Comparison of ENCODE assay signal across 1 cellular context in the genomic region with DNA sequence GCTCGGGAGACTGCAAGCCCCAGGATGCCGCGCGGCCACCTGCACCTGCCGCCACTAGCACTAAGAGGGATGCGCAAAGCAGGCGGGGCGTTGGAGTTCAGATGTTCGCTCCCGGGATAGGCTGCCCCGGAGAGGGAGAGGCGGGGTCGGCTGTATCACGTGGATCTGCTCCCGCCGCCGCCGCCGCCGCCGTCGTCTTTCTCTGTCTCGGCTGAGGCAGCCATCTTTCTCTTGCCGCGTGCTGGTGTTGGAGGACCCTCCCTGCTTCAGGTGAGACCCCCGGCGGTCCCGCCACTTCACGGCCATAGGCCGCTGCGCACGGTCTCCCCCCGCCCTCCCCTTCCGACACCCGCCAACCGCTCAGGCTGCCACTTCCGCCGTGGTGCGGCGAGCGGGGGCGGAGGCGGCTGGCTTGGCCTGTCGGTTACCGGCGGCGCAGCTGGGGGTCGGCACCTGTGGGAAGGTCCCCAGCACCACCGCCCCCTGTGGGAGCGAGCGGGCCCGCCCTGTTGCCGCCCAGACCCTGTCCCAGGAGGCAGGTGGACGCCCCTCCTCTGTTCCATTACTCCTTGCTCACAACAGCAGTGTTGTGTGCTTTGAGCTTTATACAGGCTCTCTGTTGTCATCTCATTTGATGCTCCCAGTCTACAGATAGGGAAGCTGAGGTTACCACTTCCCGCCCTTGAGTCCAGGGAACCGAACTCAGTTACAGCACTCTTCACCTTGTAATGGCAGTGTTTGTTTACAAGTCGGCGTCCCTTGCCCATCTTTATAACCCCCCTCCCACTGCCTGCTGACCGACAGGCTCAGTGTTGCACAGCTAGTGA.
A peak's percentile ranks its signal among the peaks of the same experiment; 100 is the strongest.
TF ChIP-seq lines count a peak whose summit lies in the region.

A gene (plus strand): TSS at position 186 of the 827 bp plus-strand sequence. CDS start 3,553 bp downstream, outside the sequence.

TF ChIP-seq in K562, 482 proteins besides CTCF, POLR2A, EP300 and RAD21 (continued from another document and continues in another):
- TF ChIP-seq, protein P1, sequence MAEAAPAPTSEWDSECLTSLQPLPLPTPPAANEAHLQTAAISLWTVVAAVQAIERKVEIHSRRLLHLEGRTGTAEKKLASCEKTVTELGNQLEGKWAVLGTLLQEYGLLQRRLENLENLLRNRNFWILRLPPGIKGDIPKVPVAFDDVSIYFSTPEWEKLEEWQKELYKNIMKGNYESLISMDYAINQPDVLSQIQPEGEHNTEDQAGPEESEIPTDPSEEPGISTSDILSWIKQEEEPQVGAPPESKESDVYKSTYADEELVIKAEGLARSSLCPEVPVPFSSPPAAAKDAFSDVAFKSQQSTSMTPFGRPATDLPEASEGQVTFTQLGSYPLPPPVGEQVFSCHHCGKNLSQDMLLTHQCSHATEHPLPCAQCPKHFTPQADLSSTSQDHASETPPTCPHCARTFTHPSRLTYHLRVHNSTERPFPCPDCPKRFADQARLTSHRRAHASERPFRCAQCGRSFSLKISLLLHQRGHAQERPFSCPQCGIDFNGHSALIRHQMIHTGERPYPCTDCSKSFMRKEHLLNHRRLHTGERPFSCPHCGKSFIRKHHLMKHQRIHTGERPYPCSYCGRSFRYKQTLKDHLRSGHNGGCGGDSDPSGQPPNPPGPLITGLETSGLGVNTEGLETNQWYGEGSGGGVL (CRISPR knock-in tag; IDR thresholded peaks at IDR 0.05) = no peak
- TF ChIP-seq MCM3 (IDR thresholded peaks at IDR 0.05) (no peak), ZFP36 (IDR thresholded peaks at IDR 0.05; ENCODE audit: low read depth, low read length, partially characterized antibody) (peak; percentile 72), ZKSCAN8 (CRISPR knock-in tag; IDR thresholded peaks at IDR 0.05) (no peak), MAFK (IDR thresholded peaks at IDR 0.05; ENCODE audit: low read length) (no peak), HEY1 (CRISPR knock-in tag; IDR thresholded peaks at IDR 0.05; ENCODE audit: borderline replicate concordance) (no peak), PHB (CRISPR knock-in tag; IDR thresholded peaks at IDR 0.05) (no peak), NR1H2 (CRISPR knock-in tag; IDR thresholded peaks at IDR 0.05) (no peak), RAD51 (IDR thresholded peaks at IDR 0.05; ENCODE audit: borderline replicate concordance, low read depth) (peak; percentile 90), DPF2 (IDR thresholded peaks at IDR 0.05) (no peak; the same call in 1 of the 2 replicates), POLR2H (tag; IDR thresholded peaks at IDR 0.05; ENCODE audit: low read depth) (peak; percentile 68; the same call in 1 of the 2 replicates), ZC3H11A (IDR thresholded peaks at IDR 0.05; ENCODE audit: low read depth, low read length) (no peak), ZNF347 (CRISPR knock-in tag; IDR thresholded peaks at IDR 0.05; ENCODE audit: low read depth) (no peak), PHB2 (IDR thresholded peaks at IDR 0.05; ENCODE audit: low read depth) (no peak; the same call in 1 of the 2 replicates), ZFPM2 (CRISPR knock-in tag; IDR thresholded peaks at IDR 0.05) (no peak), ZNF140 (CRISPR knock-in tag; IDR thresholded peaks at IDR 0.05) (no peak), ZNF384 (IDR thresholded peaks at IDR 0.05; ENCODE audit: low read depth, low read length) (no peak), TFAM (CRISPR knock-in tag; conservative IDR thresholded peaks at IDR 0.05) (no peak), THRAP3 (IDR thresholded peaks at IDR 0.05; ENCODE audit: borderline replicate concordance) (no peak), PTBP1 (IDR thresholded peaks at IDR 0.05; ENCODE audit: low read depth, low read length) (no peak), STAT5A (IDR thresholded peaks at IDR 0.05; ENCODE audit: borderline replicate concordance, low read length) (no peak; the same call in 1 of the 2 replicates), ZNF583 (CRISPR knock-in tag; IDR thresholded peaks at IDR 0.05) (no peak), SRSF7 (optimal IDR thresholded peaks at IDR 0.05; ENCODE audit: low read depth, low read length) (no peak), TRIM28 (IDR thresholded peaks at IDR 0.05) (no peak), FUS (optimal IDR thresholded peaks at IDR 0.05; ENCODE audit: low read depth, low read length) (no peak), MAFF (IDR thresholded peaks at IDR 0.05; ENCODE audit: low read length) (no peak), PURB (CRISPR knock-in tag; IDR thresholded peaks at IDR 0.05; ENCODE audit: low read depth) (no peak), DNMT1 (IDR thresholded peaks at IDR 0.05) (no peak), ZBTB8A (IDR thresholded peaks at IDR 0.05; ENCODE audit: partially characterized antibody) (no peak), RBM15 (IDR thresholded peaks at IDR 0.05; ENCODE audit: insufficient read depth, low read length) (0 out of 2 replicates have a peak, but pooled peaks have one; percentile 35), ZNF282 (CRISPR knock-in tag; IDR thresholded peaks at IDR 0.05) (0 out of 2 replicates have a peak, but pooled peaks have one; percentile 62), SREBF2 (CRISPR knock-in tag; IDR thresholded peaks at IDR 0.05) (no peak), PHF8 (IDR thresholded peaks at IDR 0.05; ENCODE audit: borderline replicate concordance, low read length) (peak; percentile 86)
- TF ChIP-seq, protein P2, sequence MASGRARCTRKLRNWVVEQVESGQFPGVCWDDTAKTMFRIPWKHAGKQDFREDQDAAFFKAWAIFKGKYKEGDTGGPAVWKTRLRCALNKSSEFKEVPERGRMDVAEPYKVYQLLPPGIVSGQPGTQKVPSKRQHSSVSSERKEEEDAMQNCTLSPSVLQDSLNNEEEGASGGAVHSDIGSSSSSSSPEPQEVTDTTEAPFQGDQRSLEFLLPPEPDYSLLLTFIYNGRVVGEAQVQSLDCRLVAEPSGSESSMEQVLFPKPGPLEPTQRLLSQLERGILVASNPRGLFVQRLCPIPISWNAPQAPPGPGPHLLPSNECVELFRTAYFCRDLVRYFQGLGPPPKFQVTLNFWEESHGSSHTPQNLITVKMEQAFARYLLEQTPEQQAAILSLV (tag; IDR thresholded peaks at IDR 0.05) = no peak
- TF ChIP-seq, protein P3, sequence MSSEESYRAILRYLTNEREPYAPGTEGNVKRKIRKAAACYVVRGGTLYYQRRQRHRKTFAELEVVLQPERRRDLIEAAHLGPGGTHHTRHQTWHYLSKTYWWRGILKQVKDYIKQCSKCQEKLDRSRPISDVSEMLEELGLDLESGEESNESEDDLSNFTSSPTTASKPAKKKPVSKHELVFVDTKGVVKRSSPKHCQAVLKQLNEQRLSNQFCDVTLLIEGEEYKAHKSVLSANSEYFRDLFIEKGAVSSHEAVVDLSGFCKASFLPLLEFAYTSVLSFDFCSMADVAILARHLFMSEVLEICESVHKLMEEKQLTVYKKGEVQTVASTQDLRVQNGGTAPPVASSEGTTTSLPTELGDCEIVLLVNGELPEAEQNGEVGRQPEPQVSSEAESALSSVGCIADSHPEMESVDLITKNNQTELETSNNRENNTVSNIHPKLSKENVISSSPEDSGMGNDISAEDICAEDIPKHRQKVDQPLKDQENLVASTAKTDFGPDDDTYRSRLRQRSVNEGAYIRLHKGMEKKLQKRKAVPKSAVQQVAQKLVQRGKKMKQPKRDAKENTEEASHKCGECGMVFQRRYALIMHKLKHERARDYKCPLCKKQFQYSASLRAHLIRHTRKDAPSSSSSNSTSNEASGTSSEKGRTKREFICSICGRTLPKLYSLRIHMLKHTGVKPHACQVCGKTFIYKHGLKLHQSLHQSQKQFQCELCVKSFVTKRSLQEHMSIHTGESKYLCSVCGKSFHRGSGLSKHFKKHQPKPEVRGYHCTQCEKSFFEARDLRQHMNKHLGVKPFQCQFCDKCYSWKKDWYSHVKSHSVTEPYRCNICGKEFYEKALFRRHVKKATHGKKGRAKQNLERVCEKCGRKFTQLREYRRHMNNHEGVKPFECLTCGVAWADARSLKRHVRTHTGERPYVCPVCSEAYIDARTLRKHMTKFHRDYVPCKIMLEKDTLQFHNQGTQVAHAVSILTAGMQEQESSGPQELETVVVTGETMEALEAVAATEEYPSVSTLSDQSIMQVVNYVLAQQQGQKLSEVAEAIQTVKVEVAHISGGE (CRISPR knock-in tag; IDR thresholded peaks at IDR 0.05) = no peak; a peak in 1 of 6 replicates
- TF ChIP-seq, protein P4, sequence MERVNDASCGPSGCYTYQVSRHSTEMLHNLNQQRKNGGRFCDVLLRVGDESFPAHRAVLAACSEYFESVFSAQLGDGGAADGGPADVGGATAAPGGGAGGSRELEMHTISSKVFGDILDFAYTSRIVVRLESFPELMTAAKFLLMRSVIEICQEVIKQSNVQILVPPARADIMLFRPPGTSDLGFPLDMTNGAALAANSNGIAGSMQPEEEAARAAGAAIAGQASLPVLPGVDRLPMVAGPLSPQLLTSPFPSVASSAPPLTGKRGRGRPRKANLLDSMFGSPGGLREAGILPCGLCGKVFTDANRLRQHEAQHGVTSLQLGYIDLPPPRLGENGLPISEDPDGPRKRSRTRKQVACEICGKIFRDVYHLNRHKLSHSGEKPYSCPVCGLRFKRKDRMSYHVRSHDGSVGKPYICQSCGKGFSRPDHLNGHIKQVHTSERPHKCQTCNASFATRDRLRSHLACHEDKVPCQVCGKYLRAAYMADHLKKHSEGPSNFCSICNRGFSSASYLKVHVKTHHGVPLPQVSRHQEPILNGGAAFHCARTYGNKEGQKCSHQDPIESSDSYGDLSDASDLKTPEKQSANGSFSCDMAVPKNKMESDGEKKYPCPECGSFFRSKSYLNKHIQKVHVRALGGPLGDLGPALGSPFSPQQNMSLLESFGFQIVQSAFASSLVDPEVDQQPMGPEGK (CRISPR knock-in tag; IDR thresholded peaks at IDR 0.05; ENCODE audit: borderline replicate concordance) = no peak
- TF ChIP-seq, protein P5, sequence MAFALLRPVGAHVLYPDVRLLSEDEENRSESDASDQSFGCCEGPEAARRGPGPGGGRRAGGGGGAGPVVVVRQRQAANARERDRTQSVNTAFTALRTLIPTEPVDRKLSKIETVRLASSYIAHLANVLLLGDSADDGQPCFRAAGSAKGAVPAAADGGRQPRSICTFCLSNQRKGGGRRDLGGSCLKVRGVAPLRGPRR (CRISPR knock-in tag; IDR thresholded peaks at IDR 0.05) = no peak
- TF ChIP-seq, protein P6, sequence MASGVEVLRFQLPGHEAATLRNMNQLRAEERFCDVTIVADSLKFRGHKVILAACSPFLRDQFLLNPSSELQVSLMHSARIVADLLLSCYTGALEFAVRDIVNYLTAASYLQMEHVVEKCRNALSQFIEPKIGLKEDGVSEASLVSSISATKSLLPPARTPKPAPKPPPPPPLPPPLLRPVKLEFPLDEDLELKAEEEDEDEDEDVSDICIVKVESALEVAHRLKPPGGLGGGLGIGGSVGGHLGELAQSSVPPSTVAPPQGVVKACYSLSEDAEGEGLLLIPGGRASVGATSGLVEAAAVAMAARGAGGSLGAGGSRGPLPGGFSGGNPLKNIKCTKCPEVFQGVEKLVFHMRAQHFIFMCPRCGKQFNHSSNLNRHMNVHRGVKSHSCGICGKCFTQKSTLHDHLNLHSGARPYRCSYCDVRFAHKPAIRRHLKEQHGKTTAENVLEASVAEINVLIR (CRISPR knock-in tag; IDR thresholded peaks at IDR 0.05) = no peak
- TF ChIP-seq, protein P7, sequence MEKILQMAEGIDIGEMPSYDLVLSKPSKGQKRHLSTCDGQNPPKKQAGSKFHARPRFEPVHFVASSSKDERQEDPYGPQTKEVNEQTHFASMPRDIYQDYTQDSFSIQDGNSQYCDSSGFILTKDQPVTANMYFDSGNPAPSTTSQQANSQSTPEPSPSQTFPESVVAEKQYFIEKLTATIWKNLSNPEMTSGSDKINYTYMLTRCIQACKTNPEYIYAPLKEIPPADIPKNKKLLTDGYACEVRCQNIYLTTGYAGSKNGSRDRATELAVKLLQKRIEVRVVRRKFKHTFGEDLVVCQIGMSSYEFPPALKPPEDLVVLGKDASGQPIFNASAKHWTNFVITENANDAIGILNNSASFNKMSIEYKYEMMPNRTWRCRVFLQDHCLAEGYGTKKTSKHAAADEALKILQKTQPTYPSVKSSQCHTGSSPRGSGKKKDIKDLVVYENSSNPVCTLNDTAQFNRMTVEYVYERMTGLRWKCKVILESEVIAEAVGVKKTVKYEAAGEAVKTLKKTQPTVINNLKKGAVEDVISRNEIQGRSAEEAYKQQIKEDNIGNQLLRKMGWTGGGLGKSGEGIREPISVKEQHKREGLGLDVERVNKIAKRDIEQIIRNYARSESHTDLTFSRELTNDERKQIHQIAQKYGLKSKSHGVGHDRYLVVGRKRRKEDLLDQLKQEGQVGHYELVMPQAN (IDR thresholded peaks at IDR 0.05; ENCODE audit: borderline replicate concordance) = peak; percentile 85
- TF ChIP-seq, protein P8, sequence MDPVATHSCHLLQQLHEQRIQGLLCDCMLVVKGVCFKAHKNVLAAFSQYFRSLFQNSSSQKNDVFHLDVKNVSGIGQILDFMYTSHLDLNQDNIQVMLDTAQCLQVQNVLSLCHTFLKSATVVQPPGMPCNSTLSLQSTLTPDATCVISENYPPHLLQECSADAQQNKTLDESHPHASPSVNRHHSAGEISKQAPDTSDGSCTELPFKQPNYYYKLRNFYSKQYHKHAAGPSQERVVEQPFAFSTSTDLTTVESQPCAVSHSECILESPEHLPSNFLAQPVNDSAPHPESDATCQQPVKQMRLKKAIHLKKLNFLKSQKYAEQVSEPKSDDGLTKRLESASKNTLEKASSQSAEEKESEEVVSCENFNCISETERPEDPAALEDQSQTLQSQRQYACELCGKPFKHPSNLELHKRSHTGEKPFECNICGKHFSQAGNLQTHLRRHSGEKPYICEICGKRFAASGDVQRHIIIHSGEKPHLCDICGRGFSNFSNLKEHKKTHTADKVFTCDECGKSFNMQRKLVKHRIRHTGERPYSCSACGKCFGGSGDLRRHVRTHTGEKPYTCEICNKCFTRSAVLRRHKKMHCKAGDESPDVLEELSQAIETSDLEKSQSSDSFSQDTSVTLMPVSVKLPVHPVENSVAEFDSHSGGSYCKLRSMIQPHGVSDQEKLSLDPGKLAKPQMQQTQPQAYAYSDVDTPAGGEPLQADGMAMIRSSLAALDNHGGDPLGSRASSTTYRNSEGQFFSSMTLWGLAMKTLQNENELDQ (CRISPR knock-in tag; IDR thresholded peaks at IDR 0.05; ENCODE audit: borderline replicate concordance) = peak; percentile 85; the same call in 1 of the 2 replicates
- TF ChIP-seq, protein P9, sequence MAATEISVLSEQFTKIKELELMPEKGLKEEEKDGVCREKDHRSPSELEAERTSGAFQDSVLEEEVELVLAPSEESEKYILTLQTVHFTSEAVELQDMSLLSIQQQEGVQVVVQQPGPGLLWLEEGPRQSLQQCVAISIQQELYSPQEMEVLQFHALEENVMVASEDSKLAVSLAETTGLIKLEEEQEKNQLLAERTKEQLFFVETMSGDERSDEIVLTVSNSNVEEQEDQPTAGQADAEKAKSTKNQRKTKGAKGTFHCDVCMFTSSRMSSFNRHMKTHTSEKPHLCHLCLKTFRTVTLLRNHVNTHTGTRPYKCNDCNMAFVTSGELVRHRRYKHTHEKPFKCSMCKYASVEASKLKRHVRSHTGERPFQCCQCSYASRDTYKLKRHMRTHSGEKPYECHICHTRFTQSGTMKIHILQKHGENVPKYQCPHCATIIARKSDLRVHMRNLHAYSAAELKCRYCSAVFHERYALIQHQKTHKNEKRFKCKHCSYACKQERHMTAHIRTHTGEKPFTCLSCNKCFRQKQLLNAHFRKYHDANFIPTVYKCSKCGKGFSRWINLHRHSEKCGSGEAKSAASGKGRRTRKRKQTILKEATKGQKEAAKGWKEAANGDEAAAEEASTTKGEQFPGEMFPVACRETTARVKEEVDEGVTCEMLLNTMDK (IDR thresholded peaks at IDR 0.05; ENCODE audit: borderline replicate concordance, insufficient read depth, low read depth, low read length, poor library complexity, severe bottlenecking) = peak; percentile 67
- TF ChIP-seq, protein P10, sequence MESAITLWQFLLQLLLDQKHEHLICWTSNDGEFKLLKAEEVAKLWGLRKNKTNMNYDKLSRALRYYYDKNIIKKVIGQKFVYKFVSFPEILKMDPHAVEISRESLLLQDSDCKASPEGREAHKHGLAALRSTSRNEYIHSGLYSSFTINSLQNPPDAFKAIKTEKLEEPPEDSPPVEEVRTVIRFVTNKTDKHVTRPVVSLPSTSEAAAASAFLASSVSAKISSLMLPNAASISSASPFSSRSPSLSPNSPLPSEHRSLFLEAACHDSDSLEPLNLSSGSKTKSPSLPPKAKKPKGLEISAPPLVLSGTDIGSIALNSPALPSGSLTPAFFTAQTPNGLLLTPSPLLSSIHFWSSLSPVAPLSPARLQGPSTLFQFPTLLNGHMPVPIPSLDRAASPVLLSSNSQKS (CRISPR knock-in tag; IDR thresholded peaks at IDR 0.05) = no peak
